8 cellular contexts compared by ENCODE assay signal in the genomic region with DNA sequence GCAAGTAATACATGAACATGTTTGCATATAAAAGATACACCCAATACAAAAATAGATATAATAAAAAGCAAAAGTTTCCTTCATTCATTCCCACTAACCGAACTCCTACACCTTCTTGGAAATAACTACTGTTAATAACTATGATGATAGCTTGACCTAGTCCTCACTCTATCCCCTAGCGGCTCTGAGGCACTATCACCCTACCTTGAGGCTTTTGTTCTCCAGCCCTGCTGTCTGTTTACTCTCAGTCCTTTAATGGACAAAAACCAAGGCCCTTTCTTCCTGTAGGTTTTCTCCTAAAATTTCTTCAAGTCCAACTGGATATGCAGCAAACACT.
"Had no signal": no experiment of that assay in that cellular context is flagged by ENCODE, and none has a peak within 500 bp of the region (broad histone marks: within the 10 kb centered on the region; RNA-seq: fewer than 3 reads in every experiment).

No MANE protein-coding gene starts in this region.

- H3K36me3 ChIP-seq: HAP-1 had no signal

- H3K4me3 ChIP-seq: GM23248, HAP-1, K562 had no signal

- H3K27ac ChIP-seq: GM23248 had no signal

- H3K9me3 ChIP-seq: HAP-1 had no signal

- DNase-seq: GM23248, GOT3, H7, HFFc6, IMR-90 had no signal

- ATAC-seq: HCT116, K562 had no signal

- H3K4me1 ChIP-seq: HAP-1 had no signal
